Comparison of ENCODE assay signal across 1 cellular context in genomic region chr14:20608383-20609095, GRCh38.
TF ChIP-seq lines count a peak whose summit lies in the region.

No MANE protein-coding gene starts in this region.

TF ChIP-seq in WTC11, 78 proteins besides CTCF, POLR2A, EP300 and RAD21 (continued from another document):
- TF ChIP-seq ATF3 (CRISPR knock-in tag; conservative IDR thresholded peaks at IDR 0.05), result no peak
- TF ChIP-seq ZNF138 (CRISPR knock-in tag; conservative IDR thresholded peaks at IDR 0.05), result no peak
- TF ChIP-seq TEAD4 (CRISPR knock-in tag; IDR thresholded peaks at IDR 0.05), result no peak
- no peak for TF ChIP-seq SMAD3 (CRISPR knock-in tag; IDR thresholded peaks at IDR 0.05; ENCODE audit: borderline replicate concordance)
